Comparison of ENCODE assay signal across 8 cellular contexts in the genomic region with DNA sequence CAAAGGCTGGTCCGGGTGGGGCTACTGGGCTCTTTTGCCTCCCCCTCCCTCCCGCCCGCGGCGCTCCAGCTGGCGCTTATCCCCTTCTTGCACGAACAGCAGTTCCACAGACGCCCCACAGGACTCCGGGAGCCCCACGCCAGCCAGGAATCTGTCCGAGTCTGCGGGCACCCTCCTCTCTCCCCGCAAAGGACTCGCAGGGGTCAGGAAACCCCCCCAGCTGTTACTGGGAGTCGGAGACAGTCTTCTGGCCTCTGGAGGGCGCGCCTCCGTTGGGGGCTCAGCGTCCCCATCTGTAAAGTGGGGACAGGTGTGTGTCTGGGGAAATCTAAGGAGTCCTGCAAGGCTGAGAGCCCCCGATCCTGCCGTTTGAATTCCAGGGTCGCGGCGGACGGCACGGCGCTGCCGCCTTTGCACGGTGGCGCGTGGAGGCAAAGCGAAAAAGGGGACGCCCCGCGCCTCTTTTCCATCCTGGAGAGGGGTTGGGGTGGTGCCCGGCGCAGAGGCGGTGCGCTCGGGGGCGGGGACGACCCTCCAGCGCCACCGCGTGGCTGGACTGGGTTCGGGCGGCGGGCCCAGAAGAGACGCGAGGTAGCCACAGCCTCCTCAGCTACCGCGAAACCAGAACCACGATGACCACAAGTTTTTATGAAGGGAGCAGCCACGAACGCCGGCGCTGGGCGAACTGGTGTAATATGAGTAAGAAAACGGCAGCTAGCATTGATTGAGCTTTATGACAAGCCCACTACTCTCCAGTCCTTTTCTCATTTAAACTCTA. TPM values are rescaled to one million over a fixed set of nuclear protein-coding genes. Genes with fewer than 3 reads are reported as not detected.
DNase-seq lines count a peak whose midpoint lies in the region; ATAC-seq and TF ChIP-seq lines count a peak whose summit lies in the region.

No MANE protein-coding gene starts in this region.

- H3K27me3 Mint-ChIP-seq in activated naive CD8-positive, alpha-beta T cell treated with anti-CD3 and anti-CD28 coated beads for 36 hours: peaks cover 4% of the 10 kb centered on the region

- H3K27ac ChIP-seq in heart right ventricle (peak overlapping the region; percentile 15 to 90 (median 69)), tibial nerve (peak overlapping the region in 3 of 4 donors; percentile 15 to 79 (median 62))

- H3K4me1 ChIP-seq in heart right ventricle (peaks cover 8 to 49% (median 19%) of the 10 kb centered on the region in 9 donors), tibial nerve (peaks cover 0 to 35% (median 9%) of the 10 kb centered on the region in 4 donors)

- H3K27ac Mint-ChIP-seq in activated naive CD8-positive, alpha-beta T cell treated with anti-CD3 and anti-CD28 coated beads for 36 hours: no peak overlapping the region

- H3K27me3 ChIP-seq in heart right ventricle: peaks cover 0 to 6% (median 0%) of the 10 kb centered on the region in 7 donors
- H3K27me3 ChIP-seq in tibial nerve: peaks cover 0 to 2% of the 10 kb centered on the region in 2 donors

- intact Hi-C loops in heart right ventricle (cut with DNase I): loop anchor here (1.0 to 10.0 kb wide), 8 partner anchors 63 to 212 kb away; partner anchors contain the start of gene OR2S2 (in 5 of the 10)

- H3K36me3 ChIP-seq in heart right ventricle: peaks cover 0 to 14% (median 0%) of the 10 kb centered on the region in 9 donors
- no peaks in the 10 kb centered on the region for H3K36me3 ChIP-seq in tibial nerve

- WGBS in heart right ventricle, 2 donors: 4% methylated on average over 55 to 59 of the region's 59 CpGs
- 1 to 3% methylated on average over 47 to 58 of the region's 59 CpGs for WGBS in tibial nerve, 2 donors

- TF ChIP-seq POLR2A in tibial nerve (IDR thresholded peaks at IDR 0.05): no peak

- H3K4me3 ChIP-seq in heart right ventricle (peak overlapping the region in 9 of 10 donors; percentile 33 to 60 (median 54)), tibial nerve (peak overlapping the region; percentile 24 to 51 (median 42))

- TF ChIP-seq CTCF in heart right ventricle (IDR thresholded peaks at IDR 0.05) (peak; percentile 93 to 99 (median 96)), tibial nerve (IDR thresholded peaks at IDR 0.05) (peak; percentile 96 to 97 (median 97))

- peak; percentile 82 for ATAC-seq in GM21825 (IDR thresholded peaks at IDR 0.05; ENCODE audit: unreplicated experiment)
- peak; percentile 87 to 95 (median 91) for ATAC-seq in heart right ventricle

- peak overlapping the region; percentile 67 for H3K4me3 Mint-ChIP-seq in activated naive CD8-positive, alpha-beta T cell treated with anti-CD3 and anti-CD28 coated beads for 36 hours

- TF ChIP-seq EP300 in tibial nerve (IDR thresholded peaks at IDR 0.05): peak in 1 of 2 donors; percentile 62

- H3K9me3 ChIP-seq in heart right ventricle: no peaks in the 10 kb centered on the region
- H3K9me3 ChIP-seq in tibial nerve: no peaks in the 10 kb centered on the region

- no peaks in the 10 kb centered on the region for H3K9me3 Mint-ChIP-seq in activated naive CD8-positive, alpha-beta T cell treated with anti-CD3 and anti-CD28 coated beads for 36 hours

- DNase-seq in DMS53 treated with DMSO at 0.1 percent for 48 hours (lab: John Stamatoyannopoulos, UW; ENCODE audit: unreplicated experiment) (peak; percentile 58), M059J (ENCODE audit: low read depth) (peak; percentile 89), SKM-1 treated with dmso at 0.1 percent for 144 hours (lab: John Stamatoyannopoulos, UW; ENCODE audit: unreplicated experiment) (peak; percentile 86), heart right ventricle (peak; percentile 79 to 87), pons (ENCODE audit: low spot score) (peak; percentile 56), tibial nerve (ENCODE audit: low spot score in 2 of 2) (peak; percentile 70 to 79)
- peak; percentile 88 for DNase-seq in activated naive CD8-positive, alpha-beta T cell treated with anti-CD3 and anti-CD28 coated beads for 36 hours

- no peaks in the 10 kb centered on the region for H3K36me3 Mint-ChIP-seq in activated naive CD8-positive, alpha-beta T cell treated with anti-CD3 and anti-CD28 coated beads for 36 hours

- H3K4me1 Mint-ChIP-seq in activated naive CD8-positive, alpha-beta T cell treated with anti-CD3 and anti-CD28 coated beads for 36 hours: peaks cover 3% of the 10 kb centered on the region

RNA-seq across cellular contexts. Expression of gene CCIN, which starts 2.8 kb away (rescaled TPM):
- 0.42 TPM in 1 of 2 replicates, not detected in the other for total RNA-seq in M059J (2014; rRNA removed; shearing (Covaris generic))
- not detected for total RNA-seq in activated naive CD8-positive, alpha-beta T cell treated with anti-CD3 and anti-CD28 coated beads for 36 hours
- total RNA-seq in heart right ventricle (under 1 TPM in 1 of 10 donors, not detected in 9; 0.15 TPM), tibial nerve (not detected)
- polyA plus RNA-seq in heart right ventricle: under 1 TPM in 1 of 2 donors, not detected in 1; 0.12 TPM

RNA-seq across cellular contexts. Expression of gene CLTA, which starts 24.4 kb away (rescaled TPM):
- 432 and 496 TPM in 2 replicates for total RNA-seq in M059J (2014; rRNA removed; shearing (Covaris generic))
- total RNA-seq in activated naive CD8-positive, alpha-beta T cell treated with anti-CD3 and anti-CD28 coated beads for 36 hours: 100 to 1,000 TPM; 165 to 166 TPM
- total RNA-seq in heart right ventricle (10 to 100 TPM; 44.5 to 80.4 (median 48.8) TPM), tibial nerve (100 to 1,000 TPM; 165 to 247 (median 223) TPM)
- 100 to 1,000 TPM in 1 of 2 donors, 10 to 100 TPM in 1; 34.3 to 138 TPM for polyA plus RNA-seq in heart right ventricle

RNA-seq across cellular contexts. Expression of gene GLIPR2, which starts 29.8 kb away (rescaled TPM):
- 6.7 and 10.1 TPM in 2 replicates for total RNA-seq in M059J (2014; rRNA removed; shearing (Covaris generic))
- 1 to 10 TPM; 5.3 to 6.6 TPM for total RNA-seq in activated naive CD8-positive, alpha-beta T cell treated with anti-CD3 and anti-CD28 coated beads for 36 hours
- total RNA-seq in heart right ventricle: 10 to 100 TPM in 2 of 10 donors, 1 to 10 TPM in 8; 4.7 to 19.2 (median 5.8) TPM
- polyA plus RNA-seq in heart right ventricle: 10 to 100 TPM in 1 of 2 donors, 1 to 10 TPM in 1; 8.0 to 13.9 TPM
- total RNA-seq in tibial nerve: 10 to 100 TPM; 18.1 to 26.4 (median 25.6) TPM

Comparison
In these comparisons a context has a peak if more than half of its experiments do, and no peak if none do; other contexts are left out.
1. Peak in every context shown above with its lines: DNase-seq, ATAC-seq, H3K4me3 ChIP-seq and H3K27ac ChIP-seq.